ENCODE assay signal across 11 cellular contexts in genomic region chr9:113992276-113992951, GRCh38.
DNase-seq lines count a peak whose midpoint lies in the region; ATAC-seq, FAIRE-seq and TF ChIP-seq lines count a peak whose summit lies in the region.
"Had no signal": no experiment of that assay in that cellular context is flagged by ENCODE, and none has a peak within 500 bp of the region (broad histone marks: within the 10 kb centered on the region; RNA-seq: fewer than 3 reads in every experiment).

No MANE protein-coding gene starts in this region.

- no peak for ATAC-seq in HepG2
- ATAC-seq in naive B cell (ENCODE audit: low read depth in 2 of 2), result no peak
- no peak for ATAC-seq in aorta (ENCODE audit: low FRiP score)
- no peak for ATAC-seq in GM18873 (IDR thresholded peaks at IDR 0.05; ENCODE audit: low FRiP score, unreplicated experiment)
- ATAC-seq in HG02973 (IDR thresholded peaks at IDR 0.05; ENCODE audit: unreplicated experiment), result no peak
- ATAC-seq: Panc1 had no signal

- TF ChIP-seq RAD21 in liver (IDR thresholded peaks at IDR 0.05) (peak; percentile 47 to 72), HepG2 (CRISPR knock-in tag; IDR thresholded peaks at IDR 0.05) (no peak)

- POLR2A ChIA-PET in HepG2 (lab: Yijun Ruan, JAX), result no interaction called here
- POLR2A ChIA-PET in endothelial cell of umbilical vein (lab: Charles Lee), result interaction anchor here (0.5 kb wide), 1 partner anchor 20 kb away, joined by 7 read pairs; no protein-coding TSS in a partner anchor
- POLR2A ChIA-PET in PC-9 (lab: Charles Lee; ENCODE audit: unreplicated experiment), result no interaction called here

- in situ Hi-C loops in HepG2 (cut with HindIII; ENCODE audit: extremely low pct_ligation_motif_present, low pct_unique_long_range_greater_than_20kb), result no loop called here

- H3K4me3 ChIP-seq in liver (ENCODE audit: low read depth in 1 of 3, low read length in 3 of 3) (peak overlapping the region in 1 of 3 donors; percentile 3), HepG2 (replicated peaks in 1 of 3; ENCODE audit: insufficient read depth in 1 of 3, low read depth in 2 of 3, low read length in 3 of 3) (no peak overlapping the region), endothelial cell of umbilical vein (replicated peaks in 1 of 3; ENCODE audit: insufficient read depth in 1 of 3, low read depth in 1 of 3, low read length in 3 of 3) (no peak overlapping the region), aorta (ENCODE audit: low read length in 2 of 2) (no peak overlapping the region), PC-9 (no peak overlapping the region)

- H3K36me3 ChIP-seq in liver (ENCODE audit: control insufficient read depth in 4 of 4, insufficient read depth in 3 of 4, low read depth in 1 of 4, low read length in 3 of 4) (no peaks in the 10 kb centered on the region), HepG2 (replicated peaks in 1 of 2; ENCODE audit: control insufficient read depth in 1 of 2, insufficient read depth in 2 of 2, low read length in 2 of 2) (no peaks in the 10 kb centered on the region), endothelial cell of umbilical vein (ENCODE audit: control insufficient read depth in 2 of 2, extremely low read depth in 1 of 2, insufficient read depth in 2 of 2, low read length in 2 of 2) (peaks cover 0 to 25% of the 10 kb centered on the region in 2 experiments), aorta (ENCODE audit: control insufficient read depth in 1 of 2, insufficient read depth in 2 of 2, low read length in 1 of 2) (no peaks in the 10 kb centered on the region), PC-9 (ENCODE audit: low read depth) (no peaks in the 10 kb centered on the region)

- no peaks in the 10 kb centered on the region for H3K9me2 ChIP-seq in PC-9 (ENCODE audit: insufficient read depth)

- H3K27ac ChIP-seq in liver (ENCODE audit: low read depth in 1 of 2, low read length in 2 of 2) (peak overlapping the region; percentile 83 to 88), HepG2 (ENCODE audit: extremely low read length, insufficient read depth, low read length) (no peak overlapping the region), endothelial cell of umbilical vein (ENCODE audit: insufficient read depth, low read depth, low read length) (peak overlapping the region; percentile 10), aorta (ENCODE audit: low read depth in 1 of 2, low read length in 2 of 2) (no peak overlapping the region), PC-9 (no peak overlapping the region)

- TF ChIP-seq CTCF in liver (IDR thresholded peaks at IDR 0.05; ENCODE audit: low read depth, low read length, missing input control) (peak; percentile 0), HepG2 (CRISPR knock-in tag; IDR thresholded peaks at IDR 0.05) (no peak), endothelial cell of umbilical vein (IDR thresholded peaks at IDR 0.05; ENCODE audit: extremely low read depth in 1 of 2, insufficient read depth in 1 of 2, low read depth in 1 of 2, low read length in 2 of 2) (no peak), PC-9 (conservative IDR thresholded peaks at IDR 0.05) (no peak)

- DNase-seq in HepG2 (ENCODE audit: low spot score) (no peak), endothelial cell of umbilical vein (ENCODE audit: low read depth, low spot score) (peak; percentile 33), naive B cell (no peak), aorta (peak; percentile 80), PC-9 (no peak)
- DNase-seq: activated naive CD4-positive, alpha-beta T cell treated with anti-CD3 and anti-CD28 coated beads, Interleukin-2, amount 50 U/mL, for 16 hours; NCI-H187 had no signal

- H3K27ac Mint-ChIP-seq in naive B cell, result peak overlapping the region in 4 of 6 donors; percentile 20 to 60 (median 34)

- H3K9me3 ChIP-seq in liver (ENCODE audit: control insufficient read depth in 4 of 4, low read length in 3 of 4), result no peaks in the 10 kb centered on the region
- H3K9me3 ChIP-seq in HepG2 (ENCODE audit: low read length), result no peaks in the 10 kb centered on the region
- no peaks in the 10 kb centered on the region for H3K9me3 ChIP-seq in endothelial cell of umbilical vein (replicated peaks; ENCODE audit: control insufficient read depth, insufficient read depth, low read length)
- H3K9me3 ChIP-seq in aorta (ENCODE audit: control insufficient read depth, low read length), result no peaks in the 10 kb centered on the region
- no peaks in the 10 kb centered on the region for H3K9me3 ChIP-seq in PC-9 (ENCODE audit: insufficient read depth, low read depth)

- no TSS peak for BruUV-seq in HepG2 (replicated peaks; lab: Mats Ljungman, UMichigan)
- no TSS peak for BruUV-seq in endothelial cell of umbilical vein (replicated peaks; lab: Mats Ljungman, UMichigan)
- BruUV-seq in PC-9 (replicated peaks; lab: Mats Ljungman, UMichigan), result no TSS peak

- WGBS in liver, result 39% methylated on average over 15 of the region's 15 CpGs
- whole genome bisulfite sequencing in HepG2 (ENCODE audit: low lambda C conversion rate), result 28% methylated on average over 6 of the region's 15 CpGs
- 22 to 30% methylated on average over 15 of the region's 15 CpGs for WGBS in aorta, 2 donors

- no peaks in the 10 kb centered on the region for H3K27me3 Mint-ChIP-seq in naive B cell

- H2AFZ ChIP-seq in HepG2 (ENCODE audit: low read length) (no peak overlapping the region), endothelial cell of umbilical vein (ENCODE audit: low read depth, low read length) (no peak overlapping the region), PC-9 (no peak overlapping the region)

- CTCF ChIA-PET in HepG2 (lab: Yijun Ruan, JAX; ENCODE audit: low intra/inter-chr PET ratio, low total read pairs), result no interaction called here
- CTCF ChIA-PET in endothelial cell of umbilical vein (lab: Charles Lee), result interaction anchor here (0.6 to 2.4 kb wide), 5 partner anchors 11 to 168 kb away, joined by 3 to 9 read pairs (median 4); no protein-coding TSS in a partner anchor
- CTCF ChIA-PET in PC-9 (lab: Charles Lee), result no interaction called here

- TF ChIP-seq EP300 in HepG2 (IDR thresholded peaks at IDR 0.05; ENCODE audit: low read depth in 2 of 2, low read length in 2 of 2) (no peak), HepG2 (CRISPR knock-in tag; IDR thresholded peaks at IDR 0.05; ENCODE audit: borderline replicate concordance) (no peak)

- intact Hi-C loops in HepG2 (cut with micrococcal nuclease; ENCODE audit: unreplicated experiment) (no loop called here), endothelial cell of umbilical vein (cut with micrococcal nuclease) (no loop called here), aorta (cut with DNase I) (loop anchor here (5.0 kb wide), 2 partner anchors 35 to 60 kb away; no protein-coding TSS in a partner anchor), PC-9 (cut with micrococcal nuclease; ENCODE audit: unreplicated experiment) (no loop called here)

- no peaks in the 10 kb centered on the region for H3K27me3 ChIP-seq in liver (ENCODE audit: control insufficient read depth in 4 of 4, insufficient read depth in 4 of 4, low read length in 3 of 4)
- H3K27me3 ChIP-seq in HepG2 (ENCODE audit: control insufficient read depth in 1 of 2, insufficient read depth in 2 of 2, low read length in 2 of 2), result peaks cover 0 to 35% of the 10 kb centered on the region in 2 experiments; a peak in 2 of 5 replicates
- H3K27me3 ChIP-seq in endothelial cell of umbilical vein (ENCODE audit: control insufficient read depth in 2 of 2, insufficient read depth in 2 of 2, low read length in 2 of 2), result no peaks in the 10 kb centered on the region
- no peaks in the 10 kb centered on the region for H3K27me3 ChIP-seq in aorta (ENCODE audit: control insufficient read depth in 1 of 2, insufficient read depth in 2 of 2, low read length in 1 of 2)
- peaks cover 94% of the 10 kb centered on the region for H3K27me3 ChIP-seq in PC-9 (ENCODE audit: insufficient read depth, low read depth)

- peaks cover 10 to 13% of the 10 kb centered on the region in 2 donors for H3K36me3 Mint-ChIP-seq in naive B cell

- FAIRE-seq in HepG2 (lab: Jason Lieb, UNC) (no peak), endothelial cell of umbilical vein (lab: Jason Lieb, UNC) (peak; percentile 79)

- peak overlapping the region; percentile 29 to 44 for H3K9ac ChIP-seq in liver (ENCODE audit: low read depth in 1 of 2, low read length in 2 of 2)
- H3K9ac ChIP-seq in HepG2 (ENCODE audit: insufficient read depth, low read depth, low read length), result no peak overlapping the region
- H3K9ac ChIP-seq in endothelial cell of umbilical vein (replicated peaks; ENCODE audit: extremely low read depth, insufficient read depth, low read length), result no peak overlapping the region

- dilution Hi-C loops in endothelial cell of umbilical vein (cut with MboI; ENCODE audit: extremely low pct_ligation_motif_present, low sequenced_read_pairs), result no loop called here

- H3K9me1 ChIP-seq in endothelial cell of umbilical vein (replicated peaks; ENCODE audit: control insufficient read depth, extremely low read depth, insufficient read depth, low read length), result no peaks in the 10 kb centered on the region

- H4K20me1 ChIP-seq in HepG2 (ENCODE audit: insufficient read depth, low read length) (no peaks in the 10 kb centered on the region), endothelial cell of umbilical vein (replicated peaks; ENCODE audit: control insufficient read depth, extremely low read depth, insufficient read depth, low read length) (peaks cover 11% of the 10 kb centered on the region), PC-9 (ENCODE audit: insufficient read depth) (no peaks in the 10 kb centered on the region)

- no peaks in the 10 kb centered on the region for H3F3A ChIP-seq in PC-9 (ENCODE audit: insufficient read depth, low read depth)

- H3K4me2 ChIP-seq in HepG2 (ENCODE audit: low read depth, low read length) (no peak overlapping the region), endothelial cell of umbilical vein (ENCODE audit: insufficient read depth, low read length) (no peak overlapping the region), PC-9 (no peak overlapping the region)

- no peaks in the 10 kb centered on the region for H3K9me3 Mint-ChIP-seq in naive B cell

- TF ChIP-seq POLR2A in HepG2 (IDR thresholded peaks at IDR 0.05; ENCODE audit: insufficient read depth in 1 of 2, low read depth in 2 of 2, low read length in 2 of 2) (no peak), endothelial cell of umbilical vein (IDR thresholded peaks at IDR 0.05; ENCODE audit: low read depth, low read length) (no peak)

- H3K4me1 Mint-ChIP-seq in naive B cell, result peaks cover 21 to 35% (median 33%) of the 10 kb centered on the region in 3 donors

- no peaks in the 10 kb centered on the region for H3K79me2 ChIP-seq in HepG2 (ENCODE audit: insufficient read depth, low read length)
- H3K79me2 ChIP-seq in endothelial cell of umbilical vein (ENCODE audit: control insufficient read depth, insufficient read depth, low read length), result peaks cover 45% of the 10 kb centered on the region
- no peaks in the 10 kb centered on the region for H3K79me2 ChIP-seq in PC-9 (ENCODE audit: low read depth)

- H3K4me1 ChIP-seq in liver (ENCODE audit: control insufficient read depth in 4 of 4, insufficient read depth in 4 of 4, low read length in 3 of 4) (peaks cover 33 to 69% (median 55%) of the 10 kb centered on the region in 4 donors), HepG2 (ENCODE audit: insufficient read depth, low read length) (0 out of 2 replicates have a peak, but pooled peaks cover 7% of the 10 kb centered on the region), endothelial cell of umbilical vein (ENCODE audit: control insufficient read depth, extremely low read depth, insufficient read depth, low read length) (peaks cover 42% of the 10 kb centered on the region), aorta (ENCODE audit: control insufficient read depth in 1 of 2, insufficient read depth in 2 of 2, low read length in 2 of 2) (peaks cover 0 to 8% of the 10 kb centered on the region in 2 donors), PC-9 (replicated peaks; ENCODE audit: insufficient read depth) (no peaks in the 10 kb centered on the region)

- H3K4me3 Mint-ChIP-seq in naive B cell, result peak overlapping the region in 7 of 8 donors; percentile 31 to 86 (median 73)

Comparison
In these comparisons a context has a peak if more than half of its experiments do, and no peak if none do; other contexts are left out.
1. H3K27ac ChIP-seq: peak in liver (2 of 2) and endothelial cell of umbilical vein (single experiment); none in HepG2 (single experiment), aorta (0 of 2) and PC-9 (single experiment).
2. H3K9ac ChIP-seq: peak in liver (2 of 2); none in HepG2 (single experiment) and endothelial cell of umbilical vein (single experiment).
3. DNase-seq: peak in endothelial cell of umbilical vein (single experiment) and aorta (2 of 2); none in HepG2 (single experiment), naive B cell (single experiment) and PC-9 (0 of 2).
4. intact Hi-C loops: an anchor here in aorta (5.0 kb wide); none called in HepG2, endothelial cell of umbilical vein and PC-9.